ENCODE assay signal across 30 cellular contexts in genomic region chr6:14647311-14647710, GRCh38.
"Had no signal": no experiment of that assay in that cellular context is flagged by ENCODE, and none has a peak within 500 bp of the region (broad histone marks: within the 10 kb centered on the region; RNA-seq: fewer than 3 reads in every experiment).

No MANE protein-coding gene starts in this region.

- H3K4me3 ChIP-seq: ascending aorta, K562, Peyer's patch had no signal

- DNase-seq: activated CD4-positive, alpha-beta memory T cell treated with anti-CD3 and anti-CD28 coated beads, Interleukin-2, amount 10 ng/mL, durations not matched to agents 7 days and 5 days; activated CD4-positive, alpha-beta T cell treated with anti-CD3 and anti-CD28 coated beads for 1 hour; activated CD4-positive, alpha-beta T cell treated with anti-CD3 and anti-CD28 coated beads for 48 hours; activated CD4-positive, CD25-positive, alpha-beta regulatory T cell; activated effector memory CD4-positive, alpha-beta T cell treated with anti-CD3 and anti-CD28 coated beads, Interleukin-2, amount 50 U/mL, for 16 hours; activated naive CD4-positive, alpha-beta T cell; activated naive CD4-positive, alpha-beta T cell treated with anti-CD3 and anti-CD28 coated beads, Interleukin-2, amount 50 U/mL, for 16 hours; activated naive CD8-positive, alpha-beta T cell treated with anti-CD3 and anti-CD28 coated beads for 36 hours; activated T-cell treated with anti-CD3 and anti-CD28 coated beads, Interleukin-2, amount 50 U/mL, for 1 hour; activated T-cell treated with anti-CD3 and anti-CD28 coated beads, Interleukin-2, amount 50 U/mL, for 72 hours; amygdala; IMR-90; NCI-H1105; NCI-H1417 treated with DMSO at 0.1 percent for 48 hours; NCI-H1694; NCI-H1930; NCI-H2081 treated with DMSO at 0.1 percent for 48 hours; NCI-H226; NCI-H526; NCI-H748 treated with DMSO at 0.1 percent for 48 hours; NK-92 treated with Interleukin-12 subunit alpha and Interleukin-12 subunit beta, amount 100 ng/mL, for 24 hours; PC-3; Peyer's patch; RPMI8226; SW 1271; T1000; WERI-Rb-1 had no signal

- H3K36me3 ChIP-seq: ascending aorta, Peyer's patch, WERI-Rb-1 had no signal

- H3K27me3 ChIP-seq: ascending aorta, Peyer's patch had no signal

- H3K4me3 Mint-ChIP-seq: activated CD4-positive, alpha-beta memory T cell treated with anti-CD3 and anti-CD28 coated beads, Interleukin-2, amount 10 ng/mL, durations not matched to agents 7 days and 5 days; activated naive CD8-positive, alpha-beta T cell treated with anti-CD3 and anti-CD28 coated beads for 36 hours; activated T-cell treated with anti-CD3 and anti-CD28 coated beads, Interleukin-2, amount 50 U/mL, for 72 hours; activated T-helper 17 cell treated with anti-CD3 and anti-CD28 coated beads, Interleukin-2, amount 50 U/mL, for 72 hours had no signal

- H3K27me3 Mint-ChIP-seq: activated CD4-positive, alpha-beta memory T cell treated with anti-CD3 and anti-CD28 coated beads, Interleukin-2, amount 10 ng/mL, durations not matched to agents 7 days and 5 days; activated naive CD8-positive, alpha-beta T cell treated with anti-CD3 and anti-CD28 coated beads for 36 hours; activated T-helper 17 cell treated with anti-CD3 and anti-CD28 coated beads, Interleukin-2, amount 50 U/mL, for 72 hours had no signal

- H3K4me1 ChIP-seq: ascending aorta, Peyer's patch had no signal

- H3K9me3 ChIP-seq: ascending aorta, Peyer's patch had no signal

- H3K27ac ChIP-seq: ascending aorta, Peyer's patch, WERI-Rb-1 had no signal

- H3K9me3 Mint-ChIP-seq: activated CD4-positive, alpha-beta memory T cell treated with anti-CD3 and anti-CD28 coated beads, Interleukin-2, amount 10 ng/mL, durations not matched to agents 7 days and 5 days; activated naive CD8-positive, alpha-beta T cell treated with anti-CD3 and anti-CD28 coated beads for 36 hours; activated T-helper 17 cell treated with anti-CD3 and anti-CD28 coated beads, Interleukin-2, amount 50 U/mL, for 72 hours had no signal

- ATAC-seq: activated T-cell treated with anti-CD3 and anti-CD28 coated beads, Interleukin-2, amount 50 U/mL, for 72 hours; activated T-helper 17 cell treated with anti-CD3 and anti-CD28 coated beads, Interleukin-2, amount 50 U/mL, for 72 hours; K562; PC-3 had no signal

- H3K27ac Mint-ChIP-seq: activated CD4-positive, alpha-beta memory T cell treated with anti-CD3 and anti-CD28 coated beads, Interleukin-2, amount 10 ng/mL, durations not matched to agents 7 days and 5 days; activated naive CD8-positive, alpha-beta T cell treated with anti-CD3 and anti-CD28 coated beads for 36 hours; activated T-cell treated with anti-CD3 and anti-CD28 coated beads, Interleukin-2, amount 50 U/mL, for 72 hours; activated T-helper 17 cell treated with anti-CD3 and anti-CD28 coated beads, Interleukin-2, amount 50 U/mL, for 72 hours had no signal
